In genomic region chr7:24835643-24836042, GRCh38 we compare ENCODE assay signal across 13 cellular contexts.
DNase-seq lines count a peak whose midpoint lies in the region; ATAC-seq and TF ChIP-seq lines count a peak whose summit lies in the region.
"Had no signal": no experiment of that assay in that cellular context is flagged by ENCODE, and none has a peak within 500 bp of the region (broad histone marks: within the 10 kb centered on the region; RNA-seq: fewer than 3 reads in every experiment).

No MANE protein-coding gene starts in this region.

- H3K9me3 ChIP-seq in CD4-positive, CD25-positive, alpha-beta regulatory T cell (ENCODE audit: control insufficient read depth in 2 of 2, low read length in 2 of 2): no peaks in the 10 kb centered on the region
- H3K9me3 ChIP-seq in OCI-LY1 (ENCODE audit: low read length) (no peaks in the 10 kb centered on the region), right atrium auricular region (no peaks in the 10 kb centered on the region)
- H3K9me3 ChIP-seq: prostate gland had no signal

- peak overlapping the region; percentile 72 for H3K9ac ChIP-seq in OCI-LY1 (ENCODE audit: low read length)

- H3K27ac Mint-ChIP-seq in CD4-positive, CD25-positive, alpha-beta regulatory T cell: peak overlapping the region; percentile 48 to 85 (median 60)

- no peaks in the 10 kb centered on the region for H3K27me3 Mint-ChIP-seq in CD4-positive, CD25-positive, alpha-beta regulatory T cell

- H3K4me3 ChIP-seq in CD4-positive, CD25-positive, alpha-beta regulatory T cell (ENCODE audit: low read depth, low read length): peak overlapping the region; percentile 69
- H3K4me3 ChIP-seq in OCI-LY1 (ENCODE audit: low read depth, low read length, poor library complexity, severe bottlenecking) (peak overlapping the region; percentile 4), right atrium auricular region (no peak overlapping the region)
- H3K4me3 ChIP-seq: dorsolateral prefrontal cortex, prostate gland had no signal

- peak overlapping the region; percentile 56 for H3K4me2 ChIP-seq in OCI-LY1 (ENCODE audit: low read length)

- peaks cover 30 to 39% (median 31%) of the 10 kb centered on the region in 4 donors for H3K4me1 Mint-ChIP-seq in CD4-positive, CD25-positive, alpha-beta regulatory T cell

- peak overlapping the region; percentile 32 to 74 (median 51) for H3K4me3 Mint-ChIP-seq in CD4-positive, CD25-positive, alpha-beta regulatory T cell

- peaks cover 23% of the 10 kb centered on the region for H3K4me1 ChIP-seq in CD4-positive, CD25-positive, alpha-beta regulatory T cell (ENCODE audit: control insufficient read depth, insufficient read depth, low read length, poor library complexity, severe bottlenecking)
- H3K4me1 ChIP-seq in OCI-LY1 (ENCODE audit: insufficient read depth, low read length, severe bottlenecking) (peaks cover 97% of the 10 kb centered on the region), right atrium auricular region (no peaks in the 10 kb centered on the region)
- H3K4me1 ChIP-seq: prostate gland had no signal

- TF ChIP-seq CTCF in OCI-LY1 (IDR thresholded peaks at IDR 0.05; ENCODE audit: low read length) (no peak), right atrium auricular region (IDR thresholded peaks at IDR 0.05) (no peak)

- no peaks in the 10 kb centered on the region for H3K79me2 ChIP-seq in OCI-LY1 (ENCODE audit: insufficient read depth, low read length)

- no peak for DNase-seq in CD4-positive, CD25-positive, alpha-beta regulatory T cell
- no peak for DNase-seq in NCI-H345 (lab: John Stamatoyannopoulos, UW)
- DNase-seq in right atrium auricular region (ENCODE audit: low spot score): no peak
- DNase-seq: dorsolateral prefrontal cortex; NCI-H1092 treated with DMSO at 0.1 percent for 48 hours; stimulated activated CD4-positive, alpha-beta T cell treated with anti-CD3 and anti-CD28 coated beads, Interleukin-2, amount 100 ng/mL, for 48 hours; stimulated activated naive CD8-positive, alpha-beta T cell treated with anti-CD3 and anti-CD28 coated beads, Interleukin-15, Interleukin-2, amounts not matched to agents 100 U/mL and 50 U/mL, for 24 hours had no signal

- no peaks in the 10 kb centered on the region for H4K20me1 ChIP-seq in OCI-LY1 (ENCODE audit: insufficient read depth, low read length)

- peak overlapping the region; percentile 63 for H3K27ac ChIP-seq in CD4-positive, CD25-positive, alpha-beta regulatory T cell (ENCODE audit: insufficient read depth, low read length, poor library complexity, severe bottlenecking)
- H3K27ac ChIP-seq in OCI-LY1 (ENCODE audit: low read depth, low read length, poor library complexity, severe bottlenecking) (peak overlapping the region; percentile 98), right atrium auricular region (no peak overlapping the region)
- H3K27ac ChIP-seq: prostate gland had no signal

- ATAC-seq in CD4-positive, CD25-positive, alpha-beta regulatory T cell (ENCODE audit: low read depth in 2 of 2): no peak
- peak; percentile 17 for ATAC-seq in GM18868 (IDR thresholded peaks at IDR 0.05; ENCODE audit: unreplicated experiment)
- peak; percentile 17 for ATAC-seq in HG02678 (IDR thresholded peaks at IDR 0.05; ENCODE audit: unreplicated experiment)
- no peak for ATAC-seq in HG02588 (IDR thresholded peaks at IDR 0.05; ENCODE audit: unreplicated experiment)
- ATAC-seq in GM18873 (IDR thresholded peaks at IDR 0.05; ENCODE audit: low FRiP score, unreplicated experiment): no peak
- ATAC-seq: stimulated activated naive CD8-positive, alpha-beta T cell treated with anti-CD3 and anti-CD28 coated beads, Interleukin-15, Interleukin-2, amounts not matched to agents 100 U/mL and 50 U/mL, for 24 hours had no signal

- H2AFZ ChIP-seq in OCI-LY1 (ENCODE audit: low read length): no peak overlapping the region

- H3K36me3 ChIP-seq in CD4-positive, CD25-positive, alpha-beta regulatory T cell (ENCODE audit: control insufficient read depth, insufficient read depth, low read length): peaks cover 20% of the 10 kb centered on the region
- H3K36me3 ChIP-seq in OCI-LY1 (ENCODE audit: insufficient read depth, low read length) (peaks cover 52% of the 10 kb centered on the region), right atrium auricular region (no peaks in the 10 kb centered on the region)
- H3K36me3 ChIP-seq: prostate gland had no signal

- peaks cover 32% of the 10 kb centered on the region for H3K36me3 Mint-ChIP-seq in CD4-positive, CD25-positive, alpha-beta regulatory T cell

- no peaks in the 10 kb centered on the region for H3K9me3 Mint-ChIP-seq in CD4-positive, CD25-positive, alpha-beta regulatory T cell

- H3F3A ChIP-seq in OCI-LY1 (ENCODE audit: insufficient read depth, low read length): peaks cover 8% of the 10 kb centered on the region; the same call in 1 of the 2 replicates

- H3K27me3 ChIP-seq in CD4-positive, CD25-positive, alpha-beta regulatory T cell (ENCODE audit: control insufficient read depth, insufficient read depth, low read length): no peaks in the 10 kb centered on the region
- H3K27me3 ChIP-seq in OCI-LY1 (ENCODE audit: insufficient read depth, low read length) (no peaks in the 10 kb centered on the region), right atrium auricular region (no peaks in the 10 kb centered on the region)
- H3K27me3 ChIP-seq: dorsolateral prefrontal cortex had no signal

- no peaks in the 10 kb centered on the region for H3K9me2 ChIP-seq in OCI-LY1 (ENCODE audit: low read depth, low read length)

Comparison
In these comparisons a context has a peak if more than half of its experiments do, and no peak if none do; other contexts are left out.
1. ATAC-seq: peak in GM18868 (single experiment) and HG02678 (single experiment); none in CD4-positive, CD25-positive, alpha-beta regulatory T cell (0 of 2), HG02588 (single experiment) and GM18873 (single experiment).
2. H3K27ac ChIP-seq: peak in CD4-positive, CD25-positive, alpha-beta regulatory T cell (single experiment) and OCI-LY1 (single experiment); none in right atrium auricular region (0 of 2).
3. H3K4me3 ChIP-seq: peak in CD4-positive, CD25-positive, alpha-beta regulatory T cell (single experiment) and OCI-LY1 (single experiment); none in right atrium auricular region (0 of 2).